ENCODE assay signal across 8 cellular contexts in the genomic region with DNA sequence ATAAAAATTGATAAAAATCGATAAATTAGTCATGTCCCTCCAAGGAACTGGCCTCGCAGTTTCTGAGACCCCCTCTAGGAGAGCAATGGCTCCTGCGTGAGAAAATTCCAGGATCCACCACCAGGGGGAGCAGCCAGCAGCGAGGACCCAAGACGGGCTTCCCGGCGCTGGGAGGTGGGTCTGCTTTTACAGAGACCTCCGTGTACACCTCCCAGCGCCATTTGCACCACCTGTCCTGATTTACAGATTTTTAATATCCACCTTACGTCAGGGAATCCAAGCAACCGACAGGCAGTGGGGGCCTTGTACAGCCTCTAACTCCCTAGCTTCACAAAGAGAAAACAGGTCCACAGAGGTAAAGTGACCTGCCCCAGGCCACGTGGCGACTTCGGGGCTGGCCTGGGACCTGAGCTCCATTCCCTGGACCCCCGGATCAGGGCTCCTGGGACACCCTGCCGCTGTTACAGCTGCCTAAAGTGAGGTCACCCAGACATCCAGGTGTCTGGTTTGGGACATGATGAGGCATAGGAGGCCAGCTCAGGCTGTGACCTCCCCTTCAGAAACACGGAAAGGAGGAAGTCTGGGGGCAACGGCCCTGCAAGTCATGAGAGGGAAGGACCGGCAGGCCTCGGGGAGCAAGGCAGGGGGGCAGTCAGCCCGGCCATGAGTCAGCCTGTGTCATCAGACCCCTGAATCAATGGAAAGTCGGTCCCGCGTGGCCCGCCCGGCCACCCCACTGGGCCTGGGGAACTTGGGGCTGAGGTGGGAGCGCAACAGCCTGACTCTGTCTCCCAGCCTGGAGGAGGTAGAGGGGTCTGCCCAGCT. TPM values are rescaled to one million over a fixed set of nuclear protein-coding genes. Genes with fewer than 3 reads are reported as not detected.
DNase-seq lines count a peak whose midpoint lies in the region; ATAC-seq and TF ChIP-seq lines count a peak whose summit lies in the region.

No MANE protein-coding gene starts in this region.

- WGBS in heart left ventricle, 4 donors: 6 to 34% (median 30%) methylated on average over 15 to 27 of the region's 27 CpGs

- peak; percentile 71 for DNase-seq in COLO668 (lab: John Stamatoyannopoulos, UW; ENCODE audit: unreplicated experiment)
- peak; percentile 69 for DNase-seq in Jurkat, Clone E6-1 (ENCODE audit: low read depth, low spot score)
- peak; percentile 45 for DNase-seq in SKM-1 (lab: John Stamatoyannopoulos, UW; ENCODE audit: unreplicated experiment)
- DNase-seq in activated naive CD4-positive, alpha-beta T cell treated with anti-CD3 and anti-CD28 coated beads, Interleukin-2, amount 50 U/mL, for 72 hours (ENCODE audit: low spot score in 2 of 2): peak; percentile 76 to 91
- DNase-seq in heart left ventricle: peak; percentile 68 to 87 (median 72)

- H3K4me3 ChIP-seq in Jurkat, Clone E6-1 (ENCODE audit: low read length): no peak overlapping the region
- H3K4me3 ChIP-seq in heart left ventricle (peak overlapping the region in 6 of 12 donors; percentile 3 to 32 (median 11)), rectal smooth muscle tissue (ENCODE audit: low read length) (peak overlapping the region; percentile 49)

- no peaks in the 10 kb centered on the region for H3K36me3 ChIP-seq in heart left ventricle
- H3K36me3 ChIP-seq in rectal smooth muscle tissue (ENCODE audit: control insufficient read depth, insufficient read depth, low read length): no peaks in the 10 kb centered on the region

- peaks cover 16 to 47% of the 10 kb centered on the region in 2 donors for H3K36me3 Mint-ChIP-seq in activated naive CD4-positive, alpha-beta T cell treated with anti-CD3 and anti-CD28 coated beads, Interleukin-2, amount 50 U/mL, for 72 hours

- H3K27me3 ChIP-seq in heart left ventricle (peaks cover 0 to 12% (median 0%) of the 10 kb centered on the region in 9 donors), rectal smooth muscle tissue (ENCODE audit: control insufficient read depth, insufficient read depth, low read length) (no peaks in the 10 kb centered on the region)

- peak overlapping the region in 1 of 12 donors; percentile 32 for H3K27ac ChIP-seq in heart left ventricle
- no peak overlapping the region for H3K27ac ChIP-seq in rectal smooth muscle tissue (ENCODE audit: low read depth, low read length)

- intact Hi-C loops in heart left ventricle (cut with DNase I): loop anchor here (1.0 to 10.0 kb wide), 6 partner anchors 24 to 222 kb away; partner anchors contain the start of gene RNF215 (in 8 of the 10)

- no peaks in the 10 kb centered on the region for H3K9me3 Mint-ChIP-seq in activated naive CD4-positive, alpha-beta T cell treated with anti-CD3 and anti-CD28 coated beads, Interleukin-2, amount 50 U/mL, for 72 hours

- peak in 1 of 2 donors; percentile 18 for ATAC-seq in activated naive CD4-positive, alpha-beta T cell treated with anti-CD3 and anti-CD28 coated beads, Interleukin-2, amount 50 U/mL, for 72 hours
- peak in 2 of 4 donors; percentile 49 to 53 for ATAC-seq in heart left ventricle
- no peak for ATAC-seq in HG03159 (IDR thresholded peaks at IDR 0.05; ENCODE audit: unreplicated experiment)
- no peak for ATAC-seq in HG03025 (IDR thresholded peaks at IDR 0.05; ENCODE audit: low FRiP score, unreplicated experiment)

- peak; percentile 89 to 99 (median 97) for TF ChIP-seq CTCF in heart left ventricle (IDR thresholded peaks at IDR 0.05)

- TF ChIP-seq POLR2A in heart left ventricle (IDR thresholded peaks at IDR 0.05): no peak

- H3K4me1 ChIP-seq in heart left ventricle: peaks cover 0 to 43% (median 0%) of the 10 kb centered on the region in 12 donors
- no peaks in the 10 kb centered on the region for H3K4me1 ChIP-seq in rectal smooth muscle tissue (ENCODE audit: control insufficient read depth, insufficient read depth, low read length)

- H3K27ac Mint-ChIP-seq in activated naive CD4-positive, alpha-beta T cell treated with anti-CD3 and anti-CD28 coated beads, Interleukin-2, amount 50 U/mL, for 72 hours: peak overlapping the region; percentile 44 to 84

- no peak overlapping the region for H3K9ac ChIP-seq in rectal smooth muscle tissue (ENCODE audit: low read length)

- no peaks in the 10 kb centered on the region for H3K9me3 ChIP-seq in heart left ventricle

RNA-seq across cellular contexts. Expression of gene OSM, which starts 3.5 kb away (rescaled TPM):
- not detected for polyA plus RNA-seq in Jurkat, Clone E6-1 (2012; ENCODE audit: insufficient read depth, insufficient read length)
- total RNA-seq in activated naive CD4-positive, alpha-beta T cell treated with anti-CD3 and anti-CD28 coated beads, Interleukin-2, amount 50 U/mL, for 72 hours: 10 to 100 TPM; 16.1 to 40.4 TPM
- 1 to 10 TPM in 2 of 9 donors, under 1 TPM in 5, not detected in 2; 0.17 to 5.0 (median 0.42) TPM for total RNA-seq in heart left ventricle
- under 1 TPM; 0.25 to 0.27 TPM for polyA plus RNA-seq in heart left ventricle

RNA-seq across cellular contexts. Expression of gene LIF, which starts 16.6 kb away (rescaled TPM):
- polyA plus RNA-seq in Jurkat, Clone E6-1 (2012; ENCODE audit: insufficient read depth, insufficient read length): 1.0 TPM
- total RNA-seq in activated naive CD4-positive, alpha-beta T cell treated with anti-CD3 and anti-CD28 coated beads, Interleukin-2, amount 50 U/mL, for 72 hours: 100 to 1,000 TPM in 1 of 2 donors, 10 to 100 TPM in 1; 68.9 to 522 TPM
- 10 to 100 TPM in 1 of 9 donors, 1 to 10 TPM in 1, under 1 TPM in 6, not detected in 1; 0.12 to 11.6 (median 0.70) TPM for total RNA-seq in heart left ventricle
- polyA plus RNA-seq in heart left ventricle: under 1 TPM; 0.46 to 0.78 TPM

RNA-seq across cellular contexts. Expression of gene CASTOR1, which starts 26.2 kb away (rescaled TPM):
- 12.7 TPM for polyA plus RNA-seq in Jurkat, Clone E6-1 (2012; ENCODE audit: insufficient read depth, insufficient read length)
- total RNA-seq in activated naive CD4-positive, alpha-beta T cell treated with anti-CD3 and anti-CD28 coated beads, Interleukin-2, amount 50 U/mL, for 72 hours: 1 to 10 TPM; 6.3 to 7.5 TPM
- 10 to 100 TPM in 3 of 9 donors, 1 to 10 TPM in 6; 3.8 to 16.6 (median 7.1) TPM for total RNA-seq in heart left ventricle
- polyA plus RNA-seq in heart left ventricle: 10 to 100 TPM in 1 of 2 donors, 1 to 10 TPM in 1; 7.0 to 10.2 TPM

Comparison
In these comparisons a context has a peak if more than half of its experiments do, and no peak if none do; other contexts are left out.
1. RNA of gene LIF, which starts 16.6 kb away (total RNA-seq): 68.9 to 522 TPM in activated naive CD4-positive, alpha-beta T cell treated with anti-CD3 and anti-CD28 coated beads, Interleukin-2, amount 50 U/mL, for 72 hours; 0.12 to 11.6 TPM in heart left ventricle; every median in the first group is over 4 times any median in the second.
2. Peak in every context shown above with its lines, with median percentiles within 50 percentile points of each other: DNase-seq.